ENCODE assay signal across 34 cellular contexts in genomic region chr12:108053512-108053911, GRCh38.
"Had no signal": no experiment of that assay in that cellular context is flagged by ENCODE, and none has a peak within 500 bp of the region (broad histone marks: within the 10 kb centered on the region; RNA-seq: fewer than 3 reads in every experiment).

No MANE protein-coding gene starts in this region.

- ATAC-seq: activated CD8-positive, alpha-beta T cell treated with anti-CD3 and anti-CD28 coated beads for 36 hours; activated naive CD8-positive, alpha-beta T cell treated with anti-CD3 and anti-CD28 coated beads, Interleukin-2, amount 50 U/mL, for 24 hours; activated T-cell treated with anti-CD3 and anti-CD28 coated beads, Interleukin-2, amount 50 U/mL, for 4 hours; activated T-cell treated with anti-CD3 and anti-CD28 coated beads, Interleukin-2, amount 50 U/mL, for 72 hours; activated T-helper 17 cell treated with anti-CD3 and anti-CD28 coated beads, Interleukin-2, amount 50 U/mL, for 72 hours had no signal

- H3K27me3 ChIP-seq: ascending aorta, cardiac muscle cell had no signal

- H3K4me1 Mint-ChIP-seq: activated B cell treated with CpG ODN at 0.5 μM for 24 hours; activated CD4-positive, alpha-beta T cell treated with anti-CD3 and anti-CD28 coated beads, Interleukin-2, amount 10 ng/mL, durations not matched to agents 24 days and 14 days; activated naive CD4-positive, alpha-beta T cell treated with anti-CD3 and anti-CD28 coated beads, Interleukin-2, amount 50 U/mL, for 24 hours; activated naive CD8-positive, alpha-beta T cell treated with anti-CD3 and anti-CD28 coated beads, Interleukin-2, amount 10 ng/mL, durations not matched to agents 7 days and 5 days; activated naive CD8-positive, alpha-beta T cell treated with anti-CD3 and anti-CD28 coated beads, Interleukin-2, amount 50 U/mL, for 24 hours; central memory CD8-positive, alpha-beta T cell had no signal

- H3K9me3 ChIP-seq: ascending aorta had no signal

- H3K4me3 Mint-ChIP-seq: activated B cell treated with CpG ODN at 0.5 μM for 24 hours; activated CD4-positive, alpha-beta memory T cell treated with anti-CD3 and anti-CD28 coated beads for 36 hours; activated CD4-positive, alpha-beta T cell treated with anti-CD3 and anti-CD28 coated beads, Interleukin-2, amount 10 ng/mL, durations not matched to agents 24 days and 14 days; activated CD8-positive, alpha-beta T cell treated with anti-CD3 and anti-CD28 coated beads for 36 hours; activated naive CD4-positive, alpha-beta T cell treated with anti-CD3 and anti-CD28 coated beads for 36 hours; activated naive CD4-positive, alpha-beta T cell treated with anti-CD3 and anti-CD28 coated beads, Interleukin-2, amount 50 U/mL, for 24 hours; activated naive CD8-positive, alpha-beta T cell; activated naive CD8-positive, alpha-beta T cell treated with anti-CD3 and anti-CD28 coated beads, Interleukin-2, amount 10 ng/mL, durations not matched to agents 7 days and 5 days; activated naive CD8-positive, alpha-beta T cell treated with anti-CD3 and anti-CD28 coated beads, Interleukin-2, amount 50 U/mL, for 24 hours; activated T-cell treated with anti-CD3 and anti-CD28 coated beads, Interleukin-2, amount 50 U/mL, for 4 hours; activated T-cell treated with anti-CD3 and anti-CD28 coated beads, Interleukin-2, amount 50 U/mL, for 72 hours; activated T-helper 1 cell treated with anti-CD3 and anti-CD28 coated beads, Interleukin-12 subunit alpha, Interleukin-12 subunit beta, Interleukin-2, Interleukin-4 antibody, amounts not matched to agents 30 ng/mL and 10 ng/mL and 1 ng/mL, durations not matched to agents 14 hours and 24 hours and 36 hours; brain; central memory CD8-positive, alpha-beta T cell; T-helper 2 cell treated with Interferon-gamma antibody and Interleukin-4, amounts not matched to agents 5 μg/mL and 100 μg/mL, for 36 hours had no signal

- H3K4me1 ChIP-seq: ascending aorta had no signal

- H3K4me3 ChIP-seq: ascending aorta, cardiac muscle cell had no signal

- H3K36me3 Mint-ChIP-seq: activated CD4-positive, alpha-beta memory T cell treated with anti-CD3 and anti-CD28 coated beads for 36 hours; activated naive CD8-positive, alpha-beta T cell; activated naive CD8-positive, alpha-beta T cell treated with anti-CD3 and anti-CD28 coated beads, Interleukin-2, amount 10 ng/mL, durations not matched to agents 7 days and 5 days; brain had no signal

- H3K27ac ChIP-seq: ascending aorta, cardiac muscle cell, VCaP had no signal

- H3K27me3 Mint-ChIP-seq: activated T-helper 17 cell treated with anti-CD3 and anti-CD28 coated beads, Interleukin-2, amount 50 U/mL, for 72 hours had no signal

- DNase-seq: activated B cell treated with CpG ODN at 0.5 μM for 24 hours; activated CD4-positive, alpha-beta memory T cell treated with anti-CD3 and anti-CD28 coated beads for 36 hours; activated CD4-positive, alpha-beta T cell treated with anti-CD3 and anti-CD28 coated beads for 4 hours; activated CD4-positive, alpha-beta T cell treated with anti-CD3 and anti-CD28 coated beads, Interleukin-2, amount 10 ng/mL, durations not matched to agents 24 days and 14 days; activated CD4-positive, alpha-beta T cell treated with anti-CD3 and anti-CD28 coated beads, Interleukin-2, amount 50 U/mL, for 1 hour; activated CD4-positive, alpha-beta T cell treated with anti-CD3 and anti-CD28 coated beads, Interleukin-2, amount 50 U/mL, for 4 hours; activated CD4-positive, CD25-positive, alpha-beta regulatory T cell treated with anti-CD3 and anti-CD28 coated beads, Interleukin-2, amount 50 U/mL, for 72 hours; activated CD8-positive, alpha-beta memory T cell treated with anti-CD3 and anti-CD28 coated beads, Interleukin-2, amount 50 U/mL, for 4 hours; activated CD8-positive, alpha-beta T cell treated with anti-CD3 and anti-CD28 coated beads for 36 hours; activated effector memory CD4-positive, alpha-beta T cell treated with anti-CD3 and anti-CD28 coated beads, Interleukin-2, amount 50 U/mL, for 16 hours; activated gamma-delta T cell treated with Interleukin-2 at 50 U/mL for 16 hours; activated naive CD4-positive, alpha-beta T cell; activated naive CD4-positive, alpha-beta T cell treated with anti-CD3 and anti-CD28 coated beads for 36 hours; activated naive CD8-positive, alpha-beta T cell treated with anti-CD3 and anti-CD28 coated beads, Interleukin-2, amount 10 ng/mL, durations not matched to agents 7 days and 5 days; activated naive CD8-positive, alpha-beta T cell treated with anti-CD3 and anti-CD28 coated beads, Interleukin-2, amount 50 U/mL, for 24 hours; activated T-cell treated with anti-CD3 and anti-CD28 coated beads for 4 hours; activated T-cell treated with anti-CD3 and anti-CD28 coated beads, Interleukin-2, amount 50 U/mL, for 1 hour; activated T-cell treated with anti-CD3 and anti-CD28 coated beads, Interleukin-2, amount 50 U/mL, for 4 hours; activated T-cell treated with anti-CD3 and anti-CD28 coated beads, Interleukin-2, amount 50 U/mL, for 72 hours; amygdala; anterior cingulate cortex; cerebellar nuclear complex; T-helper 2 cell; T-helper 9 cell had no signal

- H3K9me3 Mint-ChIP-seq: activated B cell treated with CpG ODN at 0.5 μM for 24 hours; activated CD4-positive, alpha-beta memory T cell treated with anti-CD3 and anti-CD28 coated beads for 36 hours; activated CD4-positive, alpha-beta T cell treated with anti-CD3 and anti-CD28 coated beads, Interleukin-2, amount 10 ng/mL, durations not matched to agents 24 days and 14 days; activated CD8-positive, alpha-beta T cell treated with anti-CD3 and anti-CD28 coated beads for 36 hours; activated naive CD4-positive, alpha-beta T cell treated with anti-CD3 and anti-CD28 coated beads for 36 hours; activated naive CD4-positive, alpha-beta T cell treated with anti-CD3 and anti-CD28 coated beads, Interleukin-2, amount 50 U/mL, for 24 hours; activated naive CD8-positive, alpha-beta T cell treated with anti-CD3 and anti-CD28 coated beads, Interleukin-2, amount 10 ng/mL, durations not matched to agents 7 days and 5 days; activated naive CD8-positive, alpha-beta T cell treated with anti-CD3 and anti-CD28 coated beads, Interleukin-2, amount 50 U/mL, for 24 hours; activated T-cell treated with anti-CD3 and anti-CD28 coated beads, Interleukin-2, amount 50 U/mL, for 4 hours; activated T-cell treated with anti-CD3 and anti-CD28 coated beads, Interleukin-2, amount 50 U/mL, for 72 hours; activated T-helper 1 cell treated with anti-CD3 and anti-CD28 coated beads, Interleukin-12 subunit alpha, Interleukin-12 subunit beta, Interleukin-2, Interleukin-4 antibody, amounts not matched to agents 30 ng/mL and 10 ng/mL and 1 ng/mL, durations not matched to agents 14 hours and 24 hours and 36 hours; activated T-helper 17 cell treated with anti-CD3 and anti-CD28 coated beads, Interleukin-2, amount 50 U/mL, for 72 hours; brain; central memory CD8-positive, alpha-beta T cell; T-helper 2 cell treated with Interferon-gamma antibody and Interleukin-4, amounts not matched to agents 5 μg/mL and 100 μg/mL, for 36 hours had no signal

- H3K27ac Mint-ChIP-seq: activated B cell treated with CpG ODN at 0.5 μM for 24 hours; activated CD4-positive, alpha-beta memory T cell treated with anti-CD3 and anti-CD28 coated beads for 36 hours; activated CD4-positive, alpha-beta T cell treated with anti-CD3 and anti-CD28 coated beads, Interleukin-2, amount 10 ng/mL, durations not matched to agents 24 days and 14 days; activated CD8-positive, alpha-beta T cell treated with anti-CD3 and anti-CD28 coated beads for 36 hours; activated naive CD4-positive, alpha-beta T cell treated with anti-CD3 and anti-CD28 coated beads for 36 hours; activated naive CD4-positive, alpha-beta T cell treated with anti-CD3 and anti-CD28 coated beads, Interleukin-2, amount 50 U/mL, for 24 hours; activated naive CD8-positive, alpha-beta T cell; activated naive CD8-positive, alpha-beta T cell treated with anti-CD3 and anti-CD28 coated beads, Interleukin-2, amount 10 ng/mL, durations not matched to agents 7 days and 5 days; activated naive CD8-positive, alpha-beta T cell treated with anti-CD3 and anti-CD28 coated beads, Interleukin-2, amount 50 U/mL, for 24 hours; activated T-cell treated with anti-CD3 and anti-CD28 coated beads, Interleukin-2, amount 50 U/mL, for 72 hours; activated T-helper 1 cell treated with anti-CD3 and anti-CD28 coated beads, Interleukin-12 subunit alpha, Interleukin-12 subunit beta, Interleukin-2, Interleukin-4 antibody, amounts not matched to agents 30 ng/mL and 10 ng/mL and 1 ng/mL, durations not matched to agents 14 hours and 24 hours and 36 hours; brain; T-helper 2 cell treated with Interferon-gamma antibody and Interleukin-4, amounts not matched to agents 5 μg/mL and 100 μg/mL, for 36 hours had no signal

- H3K36me3 ChIP-seq: ascending aorta, cardiac muscle cell had no signal
